ENCODE assay signal across 15 cellular contexts in genomic region chr6:21831531-21832291, GRCh38.
DNase-seq lines count a peak whose midpoint lies in the region; ATAC-seq and TF ChIP-seq lines count a peak whose summit lies in the region.
"Had no signal": no experiment of that assay in that cellular context is flagged by ENCODE, and none has a peak within 500 bp of the region (broad histone marks: within the 10 kb centered on the region; RNA-seq: fewer than 3 reads in every experiment).

No MANE protein-coding gene starts in this region.

- peaks cover 6 to 10% of the 10 kb centered on the region in 2 donors for H3K27me3 Mint-ChIP-seq in natural killer cell treated with Interleukin-12 subunit alpha and Interleukin-12 subunit beta and Interleukin-15 and Interleukin-18, amount 100 ng/mL, for 72 hours
- H3K27me3 Mint-ChIP-seq: B cell; dendritic cell treated with granulocyte-macrophage colony-stimulating factor and Interleukin-4, amounts not matched to agents 40 ng/mL and 50 ng/mL, for 4 days had no signal

- TF ChIP-seq EP300 in sigmoid colon (IDR thresholded peaks at IDR 0.05) = no peak

- dilution Hi-C loops in mammary epithelial cell (cut with HindIII; ENCODE audit: low sequenced_read_pairs) = no loop called here

- no peak overlapping the region for H3K9ac ChIP-seq in mammary epithelial cell (ENCODE audit: insufficient read depth, low read length)
- no peak overlapping the region for H3K9ac ChIP-seq in mesenchymal stem cell (ENCODE audit: low read length)

- POLR2A ChIA-PET in AG04449 (lab: Yijun Ruan, JAX) = interaction anchor here (0.5 to 0.8 kb wide), 2 partner anchors 107 to 237 kb away, joined by 3 read pairs; no protein-coding TSS in a partner anchor
- POLR2A ChIA-PET in HEK293T (lab: Yijun Ruan, JAX) = no interaction called here

- no peak overlapping the region for H2AK5ac ChIP-seq in mesenchymal stem cell (ENCODE audit: low read length, severe bottlenecking)

- H2BK5ac ChIP-seq in mesenchymal stem cell (ENCODE audit: low read depth, low read length, poor library complexity, severe bottlenecking) = no peak overlapping the region

- CTCF ChIA-PET in AG04449 (lab: Yijun Ruan, JAX) = interaction anchor here (0.9 kb wide), 1 partner anchor 93 kb away, joined by 3 read pairs; no protein-coding TSS in a partner anchor
- CTCF ChIA-PET in HEK293T (lab: Yijun Ruan, JAX) = interaction anchor here (1.5 kb wide), 1 partner anchor 8 kb away, joined by 5 read pairs; no protein-coding TSS in a partner anchor
- CTCF ChIA-PET in mammary epithelial cell (lab: Charles Lee; ENCODE audit: low non-redundant PET) = no interaction called here

- H3K36me3 ChIP-seq in mammary epithelial cell (ENCODE audit: insufficient read depth, low read length) = no peaks in the 10 kb centered on the region
- no peaks in the 10 kb centered on the region for H3K36me3 ChIP-seq in mesenchymal stem cell (ENCODE audit: control insufficient read depth in 1 of 2, insufficient read depth in 2 of 2, low read depth in 1 of 2, low read length in 2 of 2)
- no peaks in the 10 kb centered on the region for H3K36me3 ChIP-seq in sigmoid colon
- H3K36me3 ChIP-seq: left ventricle myocardium inferior had no signal

- no peaks in the 10 kb centered on the region for H3K9me3 ChIP-seq in mammary epithelial cell (replicated peaks; ENCODE audit: insufficient read depth, low read length)
- no peaks in the 10 kb centered on the region for H3K9me3 ChIP-seq in mesenchymal stem cell (ENCODE audit: control insufficient read depth, low read length)
- no peaks in the 10 kb centered on the region for H3K9me3 ChIP-seq in sigmoid colon
- H3K9me3 ChIP-seq: left ventricle myocardium inferior had no signal

- ATAC-seq in natural killer cell treated with Interleukin-12 subunit alpha and Interleukin-12 subunit beta and Interleukin-15 and Interleukin-18, amount 100 ng/mL, for 72 hours = no peak
- no peak for ATAC-seq in GM18511 (IDR thresholded peaks at IDR 0.05; ENCODE audit: unreplicated experiment)

- in situ Hi-C loops in mammary epithelial cell (cut with MboI; ENCODE audit: low sequenced_read_pairs in 2 of 2) = no loop called here

- no peaks in the 10 kb centered on the region for H3K79me2 ChIP-seq in mammary epithelial cell (ENCODE audit: insufficient read depth, low read length)

- no peaks in the 10 kb centered on the region for H3K9me3 Mint-ChIP-seq in natural killer cell treated with Interleukin-12 subunit alpha and Interleukin-12 subunit beta and Interleukin-15 and Interleukin-18, amount 100 ng/mL, for 72 hours
- H3K9me3 Mint-ChIP-seq: activated naive CD4-positive, alpha-beta T cell treated with anti-CD3 and anti-CD28 coated beads, Interleukin-2, amount 10 ng/mL, durations not matched to agents 7 days and 5 days; dendritic cell treated with granulocyte-macrophage colony-stimulating factor and Interleukin-4, amounts not matched to agents 40 ng/mL and 50 ng/mL, for 4 days had no signal

- intact Hi-C loops in mammary epithelial cell (cut with micrococcal nuclease) (no loop called here), sigmoid colon (cut with DNase I) (no loop called here)

- no peaks in the 10 kb centered on the region for H4K20me1 ChIP-seq in mammary epithelial cell (ENCODE audit: insufficient read depth, low read length)

- DNase-seq in AG04449 (ENCODE audit: low read depth, low spot score) = peak; percentile 59
- no peak for DNase-seq in HEK293T (ENCODE audit: extremely low spot score)
- peak; percentile 36 for DNase-seq in mammary epithelial cell
- peak; percentile 33 for DNase-seq in mesenchymal stem cell
- DNase-seq in sigmoid colon = no peak
- DNase-seq in natural killer cell treated with Interleukin-12 subunit alpha and Interleukin-12 subunit beta and Interleukin-15 and Interleukin-18, amount 100 ng/mL, for 72 hours (ENCODE audit: low spot score) = no peak
- no peak for DNase-seq in stimulated activated CD4-positive, alpha-beta T cell treated with anti-CD3 and anti-CD28 coated beads, Interleukin-1b, Interleukin-23, amount 100 ng/mL, for 48 hours
- DNase-seq: activated naive CD4-positive, alpha-beta T cell treated with anti-CD3 and anti-CD28 coated beads, Interleukin-2, amount 10 ng/mL, durations not matched to agents 7 days and 5 days; left ventricle myocardium inferior; NCI-H2171 treated with DMSO at 0.1 percent for 48 hours; occipital lobe; OCI-M1 had no signal

- H3K4me3 Mint-ChIP-seq in natural killer cell treated with Interleukin-12 subunit alpha and Interleukin-12 subunit beta and Interleukin-15 and Interleukin-18, amount 100 ng/mL, for 72 hours = no peak overlapping the region
- H3K4me3 Mint-ChIP-seq: activated naive CD4-positive, alpha-beta T cell treated with anti-CD3 and anti-CD28 coated beads, Interleukin-2, amount 10 ng/mL, durations not matched to agents 7 days and 5 days; B cell; dendritic cell treated with granulocyte-macrophage colony-stimulating factor and Interleukin-4, amounts not matched to agents 40 ng/mL and 50 ng/mL, for 4 days had no signal

- no peak overlapping the region for H3K18ac ChIP-seq in mesenchymal stem cell (ENCODE audit: low read depth in 1 of 2, low read length in 2 of 2)

- no peak overlapping the region for H3K23ac ChIP-seq in mesenchymal stem cell (ENCODE audit: low read length in 2 of 2)

- H2BK15ac ChIP-seq in mesenchymal stem cell (ENCODE audit: low read depth, poor library complexity, severe bottlenecking) = no peak overlapping the region

- H3K4me1 ChIP-seq in mammary epithelial cell (ENCODE audit: insufficient read depth, low read length) (peaks cover 8% of the 10 kb centered on the region), mesenchymal stem cell (ENCODE audit: control insufficient read depth, insufficient read depth, low read depth, low read length) (no peaks in the 10 kb centered on the region), sigmoid colon (peaks cover 0 to 35% (median 12%) of the 10 kb centered on the region in 4 donors)
- H3K4me1 ChIP-seq: left ventricle myocardium inferior had no signal

- no TSS peak for BruUV-seq in mammary epithelial cell (replicated peaks; lab: Mats Ljungman, UMichigan)

- no peak overlapping the region for H3K14ac ChIP-seq in mesenchymal stem cell (ENCODE audit: low read length in 2 of 2)

- H3K4me1 Mint-ChIP-seq in natural killer cell treated with Interleukin-12 subunit alpha and Interleukin-12 subunit beta and Interleukin-15 and Interleukin-18, amount 100 ng/mL, for 72 hours (ENCODE audit: low read depth in 2 of 2) = peaks cover 3 to 5% of the 10 kb centered on the region in 2 donors
- H3K4me1 Mint-ChIP-seq: B cell had no signal

- no peak for TF ChIP-seq POLR2A in sigmoid colon (IDR thresholded peaks at IDR 0.05)

- H4K8ac ChIP-seq in mesenchymal stem cell (ENCODE audit: low read length) = no peak overlapping the region

- H3K79me1 ChIP-seq in mesenchymal stem cell (replicated peaks; ENCODE audit: low read length, poor library complexity, severe bottlenecking) = no peaks in the 10 kb centered on the region

- TF ChIP-seq CTCF in AG04449 (IDR thresholded peaks at IDR 0.05; ENCODE audit: insufficient read depth, low read length, missing control alignments) = no peak
- TF ChIP-seq CTCF in mammary epithelial cell (conservative IDR thresholded peaks at IDR 0.05 in 1 of 2, IDR thresholded peaks at IDR 0.05 in 1 of 2; ENCODE audit: extremely low read depth in 1 of 2, insufficient read depth in 1 of 2, low read depth in 1 of 2, low read length in 2 of 2) = no peak
- TF ChIP-seq CTCF in sigmoid colon (IDR thresholded peaks at IDR 0.05) = no peak

- 60% methylated on average over 8 of the region's 8 CpGs for WGBS in mammary epithelial cell (ENCODE audit: low coverage, missing lambda C conversion rate)
- 63% methylated on average over 8 of the region's 8 CpGs for WGBS in mesenchymal stem cell
- 53 to 74% methylated on average over 8 of the region's 8 CpGs for WGBS in sigmoid colon, 2 donors

- H2BK12ac ChIP-seq in mesenchymal stem cell (ENCODE audit: low read length in 2 of 2) = no peak overlapping the region

- no peak overlapping the region for H3K4ac ChIP-seq in mesenchymal stem cell (ENCODE audit: low read depth in 1 of 2, low read length in 2 of 2)

- H3K4me2 ChIP-seq in mammary epithelial cell (ENCODE audit: insufficient read depth, low read depth, low read length) (no peak overlapping the region), mesenchymal stem cell (ENCODE audit: low read length, poor library complexity, severe bottlenecking) (no peak overlapping the region)

- H3K27ac Mint-ChIP-seq in natural killer cell treated with Interleukin-12 subunit alpha and Interleukin-12 subunit beta and Interleukin-15 and Interleukin-18, amount 100 ng/mL, for 72 hours = no peak overlapping the region
- H3K27ac Mint-ChIP-seq: activated naive CD4-positive, alpha-beta T cell treated with anti-CD3 and anti-CD28 coated beads, Interleukin-2, amount 10 ng/mL, durations not matched to agents 7 days and 5 days; B cell; dendritic cell treated with granulocyte-macrophage colony-stimulating factor and Interleukin-4, amounts not matched to agents 40 ng/mL and 50 ng/mL, for 4 days had no signal

- H3K27me3 ChIP-seq in mammary epithelial cell (ENCODE audit: insufficient read depth, low read length) (no peaks in the 10 kb centered on the region), mesenchymal stem cell (ENCODE audit: control insufficient read depth in 1 of 2, insufficient read depth in 1 of 2, low read length in 2 of 2) (no peaks in the 10 kb centered on the region), sigmoid colon (no peaks in the 10 kb centered on the region)

- no peak overlapping the region for H4K91ac ChIP-seq in mesenchymal stem cell (ENCODE audit: low read length)

- H3K27ac ChIP-seq in mammary epithelial cell (ENCODE audit: insufficient read depth, low read depth, low read length) (no peak overlapping the region), mesenchymal stem cell (ENCODE audit: low read length, poor library complexity, severe bottlenecking) (no peak overlapping the region), sigmoid colon (no peak overlapping the region)
- H3K27ac ChIP-seq: left ventricle myocardium inferior had no signal

- no peak overlapping the region for H2BK120ac ChIP-seq in mesenchymal stem cell (ENCODE audit: low read depth, low read length)

- peak overlapping the region; percentile 78 for H2AFZ ChIP-seq in mammary epithelial cell (ENCODE audit: low read depth, low read length)
- H2AFZ ChIP-seq in mesenchymal stem cell (ENCODE audit: low read depth, low read length) = no peak overlapping the region

- H3K36me3 Mint-ChIP-seq in natural killer cell treated with Interleukin-12 subunit alpha and Interleukin-12 subunit beta and Interleukin-15 and Interleukin-18, amount 100 ng/mL, for 72 hours = no peaks in the 10 kb centered on the region
- H3K36me3 Mint-ChIP-seq: activated naive CD4-positive, alpha-beta T cell treated with anti-CD3 and anti-CD28 coated beads, Interleukin-2, amount 10 ng/mL, durations not matched to agents 7 days and 5 days had no signal

- H3K4me3 ChIP-seq in AG04449 (ENCODE audit: low read depth, low read length) (no peak overlapping the region), mammary epithelial cell (replicated peaks in 1 of 3; ENCODE audit: insufficient read depth in 1 of 3, low read depth in 2 of 3, low read length in 3 of 3) (no peak overlapping the region), mesenchymal stem cell (ENCODE audit: insufficient read depth in 1 of 2, low read depth in 1 of 2, low read length in 2 of 2) (no peak overlapping the region), sigmoid colon (no peak overlapping the region)
- H3K4me3 ChIP-seq: left ventricle myocardium inferior had no signal

TF ChIP-seq in HEK293T, 16 proteins besides CTCF, POLR2A, EP300 and RAD21 (continues in another document):
- no peak for TF ChIP-seq BHLHE40 (IDR thresholded peaks at IDR 0.05; ENCODE audit: borderline replicate concordance)

Comparison
In these comparisons a context has a peak if more than half of its experiments do, and no peak if none do; other contexts are left out.
1. DNase-seq: peak in AG04449 (single experiment), mammary epithelial cell (single experiment) and mesenchymal stem cell (single experiment); none in HEK293T (single experiment), sigmoid colon (single experiment), natural killer cell treated with Interleukin-12 subunit alpha and Interleukin-12 subunit beta and Interleukin-15 and Interleukin-18, amount 100 ng/mL, for 72 hours (single experiment) and stimulated activated CD4-positive, alpha-beta T cell treated with anti-CD3 and anti-CD28 coated beads, Interleukin-1b, Interleukin-23, amount 100 ng/mL, for 48 hours (single experiment).